21 cellular contexts compared by ENCODE assay signal in genomic region chr21:33088384-33088783, GRCh38. TPM values are rescaled to one million over a fixed set of nuclear protein-coding genes. Genes with fewer than 3 reads are reported as not detected.
"Had no signal": no experiment of that assay in that cellular context is flagged by ENCODE, and none has a peak within 500 bp of the region (broad histone marks: within the 10 kb centered on the region; RNA-seq: fewer than 3 reads in every experiment).

No MANE protein-coding gene starts in this region.

- H3K27ac ChIP-seq: hepatocyte, left ventricle myocardium inferior, ovary, sigmoid colon, spleen, tibial nerve, uterus had no signal

- H3K4me2 ChIP-seq: hepatocyte had no signal

- H3K4me3 ChIP-seq: hepatocyte, left ventricle myocardium inferior, lung, ovary, sigmoid colon, spleen, tibial nerve, uterus had no signal

- H3K27me3 ChIP-seq: ovary, sigmoid colon, tibial nerve, uterus had no signal

- H3K36me3 ChIP-seq: left ventricle myocardium inferior, ovary, sigmoid colon, spleen, tibial nerve, uterus had no signal

- H3K9me3 ChIP-seq: left ventricle myocardium inferior, ovary, sigmoid colon, spleen, tibial nerve, uterus had no signal

- DNase-seq: islet precursor cell; left ventricle myocardium inferior; mesendoderm; naive thymus-derived CD4-positive, alpha-beta T cell; ovary; sigmoid colon; small intestine; spleen; stimulated activated CD4-positive, alpha-beta T cell treated with anti-CD3 and anti-CD28 coated beads, Interleukin-4, amount 100 ng/mL, for 24 hours; stimulated activated naive CD4-positive, alpha-beta T cell; uterus had no signal

- H3K4me1 ChIP-seq: left ventricle myocardium inferior, sigmoid colon, spleen, uterus had no signal

RNA-seq across cellular contexts. Expression of gene OLIG1, which starts 18.4 kb away (rescaled TPM):
- total RNA-seq: hepatocyte, kidney epithelial cell, mesothelial cell of epicardium, omental fat pad, ovary, pulmonary artery endothelial cell, renal cortical epithelial cell, sigmoid colon, subcutaneous adipose tissue, tibial nerve, ureter, uterus had no signal
